Comparison of ENCODE assay signal across 1 cellular context in the genomic region with DNA sequence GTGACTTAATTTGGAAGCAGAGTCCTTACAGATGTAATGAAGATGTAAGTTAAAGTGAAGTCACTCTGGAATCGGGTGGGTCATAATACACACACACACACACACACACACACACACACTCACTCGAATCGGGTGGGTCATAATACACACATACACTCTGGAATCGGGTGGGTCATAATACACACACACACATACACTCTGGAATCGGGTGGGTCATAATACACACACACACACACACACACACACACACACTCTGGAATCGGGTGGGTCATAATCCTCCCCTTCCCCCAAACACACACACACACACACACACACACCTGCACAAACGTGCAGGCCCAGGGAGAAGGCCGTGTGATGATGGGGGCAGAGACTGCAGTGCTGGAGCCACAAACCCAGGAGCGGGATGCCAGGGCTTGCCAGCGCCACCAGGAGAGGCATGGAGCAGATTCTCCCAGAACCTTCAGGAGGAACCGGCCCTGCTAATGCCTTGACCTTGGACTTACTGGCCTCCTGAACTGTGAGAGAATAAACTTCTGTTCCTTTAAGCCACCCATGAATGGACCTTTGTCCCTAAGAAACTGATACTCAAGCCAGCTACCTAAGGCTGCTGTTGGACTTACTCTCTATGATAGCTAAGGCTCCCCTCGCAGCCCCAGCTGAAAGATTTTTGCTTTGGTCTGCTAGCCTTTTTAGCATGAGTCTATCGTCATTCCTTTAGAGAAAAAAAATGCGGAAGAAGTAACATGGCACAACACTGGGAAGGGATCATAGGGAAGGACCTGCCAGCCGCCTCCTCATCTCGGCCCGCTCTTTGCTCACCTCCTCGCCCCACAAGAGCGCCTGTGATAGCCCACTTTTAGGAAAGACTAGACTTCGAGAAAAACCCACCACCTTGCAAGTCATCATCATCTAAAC.
TF ChIP-seq lines count a peak whose summit lies in the region.

No MANE protein-coding gene starts in this region.

TF ChIP-seq in liver, 16 proteins besides CTCF, POLR2A, EP300 and RAD21 (continued from another document):
- TF ChIP-seq MAX (IDR thresholded peaks at IDR 0.05) = no peak
- no peak for TF ChIP-seq HNF4A (conservative IDR thresholded peaks at IDR 0.05)
- no peak for TF ChIP-seq REST (IDR thresholded peaks at IDR 0.05)
- no peak for TF ChIP-seq NR2F2 (IDR thresholded peaks at IDR 0.05)
